8 cellular contexts compared by ENCODE assay signal in genomic region chr12:3236345-3237153, GRCh38.
DNase-seq lines count a peak whose midpoint lies in the region; ATAC-seq lines count a peak whose summit lies in the region.

No MANE protein-coding gene starts in this region.

- H3K9me3 ChIP-seq in MG63: no peaks in the 10 kb centered on the region

- H3K4me3 ChIP-seq in MG63: no peak overlapping the region

- no peaks in the 10 kb centered on the region for H3K27me3 ChIP-seq in MG63

- peak; percentile 63 for ATAC-seq in GM18499 (IDR thresholded peaks at IDR 0.05; ENCODE audit: insufficient read depth, unreplicated experiment)
- ATAC-seq in HG03039 (IDR thresholded peaks at IDR 0.05; ENCODE audit: unreplicated experiment): no peak
- ATAC-seq in GM21360 (IDR thresholded peaks at IDR 0.05; ENCODE audit: unreplicated experiment): no peak
- no peak for ATAC-seq in GM18520 (IDR thresholded peaks at IDR 0.05; ENCODE audit: unreplicated experiment)

- DNase-seq in MG63 (peak; percentile 43), T47D (ENCODE audit: low read depth in 1 of 2, low spot score in 1 of 2) (peak; percentile 49 to 70), myocyte (ENCODE audit: low read depth) (peak; percentile 84), SKM-1 (lab: John Stamatoyannopoulos, UW; ENCODE audit: unreplicated experiment) (no peak)

- in situ Hi-C loops in T47D (cut with HindIII; ENCODE audit: low pct_unique_long_range_greater_than_20kb, low sequenced_read_pairs): no loop called here

- no peaks in the 10 kb centered on the region for H3K36me3 ChIP-seq in MG63
